ENCODE assay signal across 1 cellular context in the genomic region with DNA sequence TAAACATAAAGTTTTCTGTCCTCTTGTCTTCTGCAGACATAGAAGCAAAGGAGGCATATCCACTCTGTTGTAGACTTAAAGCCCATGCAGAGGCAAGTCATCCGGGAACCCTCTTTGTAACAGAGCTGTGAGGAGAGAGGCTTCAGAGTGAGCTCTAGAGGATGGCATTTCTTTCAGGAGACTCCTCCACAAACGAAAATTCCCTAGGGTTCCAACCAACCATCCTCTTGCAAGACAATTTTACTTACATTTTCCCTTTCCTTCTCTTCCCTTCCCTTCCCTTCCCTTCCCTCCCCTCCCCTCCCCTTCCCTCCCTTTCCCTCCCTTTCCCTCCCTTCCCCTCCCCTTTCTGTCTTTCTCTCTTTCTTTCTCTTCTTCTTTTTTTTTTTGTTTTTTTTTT.
TF ChIP-seq lines count a peak whose summit lies in the region.

No MANE protein-coding gene starts in this region.

TF ChIP-seq in HepG2, 621 proteins besides CTCF, POLR2A, EP300 and RAD21 (continued from another document):
- TF ChIP-seq, protein P1, sequence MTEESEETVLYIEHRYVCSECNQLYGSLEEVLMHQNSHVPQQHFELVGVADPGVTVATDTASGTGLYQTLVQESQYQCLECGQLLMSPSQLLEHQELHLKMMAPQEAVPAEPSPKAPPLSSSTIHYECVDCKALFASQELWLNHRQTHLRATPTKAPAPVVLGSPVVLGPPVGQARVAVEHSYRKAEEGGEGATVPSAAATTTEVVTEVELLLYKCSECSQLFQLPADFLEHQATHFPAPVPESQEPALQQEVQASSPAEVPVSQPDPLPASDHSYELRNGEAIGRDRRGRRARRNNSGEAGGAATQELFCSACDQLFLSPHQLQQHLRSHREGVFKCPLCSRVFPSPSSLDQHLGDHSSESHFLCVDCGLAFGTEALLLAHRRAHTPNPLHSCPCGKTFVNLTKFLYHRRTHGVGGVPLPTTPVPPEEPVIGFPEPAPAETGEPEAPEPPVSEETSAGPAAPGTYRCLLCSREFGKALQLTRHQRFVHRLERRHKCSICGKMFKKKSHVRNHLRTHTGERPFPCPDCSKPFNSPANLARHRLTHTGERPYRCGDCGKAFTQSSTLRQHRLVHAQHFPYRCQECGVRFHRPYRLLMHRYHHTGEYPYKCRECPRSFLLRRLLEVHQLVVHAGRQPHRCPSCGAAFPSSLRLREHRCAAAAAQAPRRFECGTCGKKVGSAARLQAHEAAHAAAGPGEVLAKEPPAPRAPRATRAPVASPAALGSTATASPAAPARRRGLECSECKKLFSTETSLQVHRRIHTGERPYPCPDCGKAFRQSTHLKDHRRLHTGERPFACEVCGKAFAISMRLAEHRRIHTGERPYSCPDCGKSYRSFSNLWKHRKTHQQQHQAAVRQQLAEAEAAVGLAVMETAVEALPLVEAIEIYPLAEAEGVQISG (CRISPR knock-in tag; IDR thresholded peaks at IDR 0.05), result no peak
- no peak for TF ChIP-seq ZSCAN9 (CRISPR knock-in tag; IDR thresholded peaks at IDR 0.05; ENCODE audit: borderline replicate concordance)
- no peak for TF ChIP-seq TFDP2 (CRISPR knock-in tag; IDR thresholded peaks at IDR 0.05)
